ENCODE assay signal across 14 cellular contexts in genomic region chr1:30527511-30528140, GRCh38.
DNase-seq lines count a peak whose midpoint lies in the region; ATAC-seq lines count a peak whose summit lies in the region.
"Had no signal": no experiment of that assay in that cellular context is flagged by ENCODE, and none has a peak within 500 bp of the region (broad histone marks: within the 10 kb centered on the region; RNA-seq: fewer than 3 reads in every experiment).

No MANE protein-coding gene starts in this region.

- H3K36me3 ChIP-seq in neuronal stem cell (replicated peaks in 1 of 2; ENCODE audit: control insufficient read depth in 2 of 2, insufficient read depth in 2 of 2, low read length in 2 of 2), result no peaks in the 10 kb centered on the region
- H3K36me3 ChIP-seq: transverse colon had no signal

- no peak overlapping the region for H3K14ac ChIP-seq in neuronal stem cell (ENCODE audit: low read length)

- no CpG with 5 or more reads among the region's 13 CpGs for WGBS in neuronal stem cell (ENCODE audit: extremely low coverage in 2 of 2, insufficient read length in 2 of 2, insufficient replicate concordance in 1 of 2), 2 donors

- no peaks in the 10 kb centered on the region for H3K27me3 ChIP-seq in neuronal stem cell (ENCODE audit: control insufficient read depth in 3 of 3, insufficient read depth in 3 of 3, low read depth in 1 of 3, low read length in 3 of 3)

- H3K79me1 ChIP-seq in neuronal stem cell (ENCODE audit: low read depth, low read length), result no peaks in the 10 kb centered on the region

- H4K8ac ChIP-seq in neuronal stem cell (ENCODE audit: low read depth, low read length), result no peak overlapping the region

- H2AFZ ChIP-seq in neuronal stem cell (ENCODE audit: low read length), result no peak overlapping the region

- no peak overlapping the region for H2AK5ac ChIP-seq in neuronal stem cell (ENCODE audit: low read depth, low read length)

- H3K4me3 ChIP-seq in neuronal stem cell (ENCODE audit: low read length in 2 of 2), result no peak overlapping the region
- H3K4me3 ChIP-seq: transverse colon had no signal

- H2BK5ac ChIP-seq in neuronal stem cell (ENCODE audit: low read length), result no peak overlapping the region

- peak overlapping the region; percentile 10 for H3K9ac ChIP-seq in neuronal stem cell (ENCODE audit: low read depth, low read length, poor library complexity)

- peak; percentile 30 for DNase-seq in Daoy (ENCODE audit: low read depth)
- DNase-seq in RPMI7951 (ENCODE audit: low read depth), result peak; percentile 63
- DNase-seq in Right ventricle myocardium inferior (ENCODE audit: missing footprints), result peak; percentile 77
- no peak for DNase-seq in neuronal stem cell (ENCODE audit: low spot score)
- DNase-seq in T-helper 2 cell, result no peak
- no peak for DNase-seq in NCI-H187 treated with DMSO at 0.1 percent for 48 hours (lab: John Stamatoyannopoulos, UW)
- no peak for DNase-seq in NCI-H1048 (lab: John Stamatoyannopoulos, UW)
- DNase-seq: cortex of kidney; KG1; midbrain; NCI-H1694; stimulated activated CD4-positive, alpha-beta T cell treated with anti-CD3 and anti-CD28 coated beads, Interleukin-2, amount 100 ng/mL, for 24 hours; transverse colon had no signal

- H2BK15ac ChIP-seq in neuronal stem cell (ENCODE audit: low read length), result no peak overlapping the region

- intact Hi-C loops in Right ventricle myocardium inferior (cut with DNase I), result loop anchor here (10.0 kb wide), 1 partner anchor 107 kb away; no protein-coding TSS in a partner anchor

- no peak overlapping the region for H4K91ac ChIP-seq in neuronal stem cell (ENCODE audit: low read depth, low read length, poor library complexity)

- H3K18ac ChIP-seq in neuronal stem cell (ENCODE audit: low read length), result peak overlapping the region; percentile 67

- H3K4me2 ChIP-seq in neuronal stem cell (ENCODE audit: insufficient read depth, low read length, poor library complexity, severe bottlenecking), result no peak overlapping the region

- H2BK12ac ChIP-seq in neuronal stem cell (ENCODE audit: low read length), result no peak overlapping the region

- H3K4me1 ChIP-seq in neuronal stem cell (ENCODE audit: control insufficient read depth in 2 of 2, insufficient read depth in 1 of 2, low read depth in 1 of 2, low read length in 2 of 2), result peaks cover 0 to 5% of the 10 kb centered on the region in 2 donors
- H3K4me1 ChIP-seq: transverse colon had no signal

- H2BK120ac ChIP-seq in neuronal stem cell (ENCODE audit: low read depth, low read length), result no peak overlapping the region

- H3K23ac ChIP-seq in neuronal stem cell (ENCODE audit: low read depth, low read length, poor library complexity), result peak overlapping the region; percentile 51

- H3K27ac ChIP-seq in neuronal stem cell (replicated peaks; ENCODE audit: low read length), result no peak overlapping the region
- H3K27ac ChIP-seq: transverse colon had no signal

- H3K4ac ChIP-seq in neuronal stem cell (ENCODE audit: low read length), result no peak overlapping the region

- no peaks in the 10 kb centered on the region for H3K9me3 ChIP-seq in neuronal stem cell (replicated peaks in 1 of 2; ENCODE audit: control insufficient read depth in 2 of 2, insufficient read depth in 1 of 2, low read depth in 1 of 2, low read length in 2 of 2)
- H3K9me3 ChIP-seq: transverse colon had no signal

- ATAC-seq in Right ventricle myocardium inferior (peak; percentile 74), GM21737 (IDR thresholded peaks at IDR 0.05; ENCODE audit: unreplicated experiment) (no peak)

Comparison
In these comparisons a context has a peak if more than half of its experiments do, and no peak if none do; other contexts are left out.
1. DNase-seq: peak in Daoy (single experiment), RPMI7951 (single experiment) and Right ventricle myocardium inferior (single experiment); none in neuronal stem cell (single experiment), T-helper 2 cell (0 of 5), NCI-H187 treated with DMSO at 0.1 percent for 48 hours (single experiment) and NCI-H1048 (single experiment).